8 cellular contexts compared by ENCODE assay signal in genomic region chr5:95835682-95836405, GRCh38. TPM values are rescaled to one million over a fixed set of nuclear protein-coding genes. Genes with fewer than 3 reads are reported as not detected.
A peak's percentile ranks its signal among the peaks of the same experiment; 100 is the strongest.
DNase-seq lines count a peak whose midpoint lies in the region; ATAC-seq and TF ChIP-seq lines count a peak whose summit lies in the region.

No MANE protein-coding gene starts in this region.

- CTCF ChIA-PET in activated CD4-positive, alpha-beta T cell treated with anti-CD3 and anti-CD28 coated beads for 36 hours (lab: Charles Lee) = interaction anchor here (1.1 to 4.7 kb wide), 7 partner anchors 8 to 115 kb away, joined by 3 to 27 read pairs (median 6); no protein-coding TSS in a partner anchor

- ATAC-seq in activated CD4-positive, alpha-beta T cell treated with anti-CD3 and anti-CD28 coated beads for 36 hours = no peak
- no peak for ATAC-seq in activated T-cell treated with anti-CD3 and anti-CD28 coated beads, Interleukin-2, amount 50 U/mL, for 72 hours (replicated peaks in 1 of 2)
- ATAC-seq in GM21717 (IDR thresholded peaks at IDR 0.05; ENCODE audit: unreplicated experiment) = no peak

- POLR2A ChIA-PET in activated CD4-positive, alpha-beta T cell treated with anti-CD3 and anti-CD28 coated beads for 36 hours (lab: Charles Lee) = no interaction called here

- H3K4me3 ChIP-seq in WERI-Rb-1 (ENCODE audit: low read depth, low read length) = no peak overlapping the region

- H3K4me1 Mint-ChIP-seq in activated CD4-positive, alpha-beta T cell treated with anti-CD3 and anti-CD28 coated beads for 36 hours = peaks cover 44% of the 10 kb centered on the region
- H3K4me1 Mint-ChIP-seq in activated T-cell treated with anti-CD3 and anti-CD28 coated beads, Interleukin-2, amount 50 U/mL, for 72 hours (ENCODE audit: low read depth) = peaks cover 51% of the 10 kb centered on the region
- H3K4me1 Mint-ChIP-seq in immature natural killer cell = peaks cover 37 to 54% of the 10 kb centered on the region in 2 donors

- DNase-seq in activated CD4-positive, alpha-beta T cell treated with anti-CD3 and anti-CD28 coated beads for 36 hours = peak; percentile 49
- DNase-seq in activated CD4-positive, alpha-beta T cell treated with anti-CD3 and anti-CD28 coated beads, Interleukin-2, amount 50 U/mL, for 4 hours = no peak
- no peak for DNase-seq in activated T-cell treated with anti-CD3 and anti-CD28 coated beads, Interleukin-2, amount 50 U/mL, for 72 hours
- DNase-seq in immature natural killer cell = peak in 2 of 3 donors; percentile 15 to 17
- DNase-seq in WERI-Rb-1 = no peak
- DNase-seq in DMS 273 (lab: John Stamatoyannopoulos, UW; ENCODE audit: unreplicated experiment) = no peak

- no peaks in the 10 kb centered on the region for H3K36me3 ChIP-seq in WERI-Rb-1

- H3K9me3 ChIP-seq in WERI-Rb-1 (ENCODE audit: severe bottlenecking) = no peaks in the 10 kb centered on the region

- H3K4me3 Mint-ChIP-seq in activated CD4-positive, alpha-beta T cell treated with anti-CD3 and anti-CD28 coated beads for 36 hours = peak overlapping the region; percentile 79
- peak overlapping the region; percentile 84 to 91 for H3K4me3 Mint-ChIP-seq in activated T-cell treated with anti-CD3 and anti-CD28 coated beads, Interleukin-2, amount 50 U/mL, for 72 hours
- peak overlapping the region; percentile 84 to 90 (median 88) for H3K4me3 Mint-ChIP-seq in immature natural killer cell

- intact Hi-C loops in activated CD4-positive, alpha-beta T cell treated with anti-CD3 and anti-CD28 coated beads for 36 hours (cut with DNase I, micrococcal nuclease) = loop anchor here (2.0 kb wide), 2 partner anchors 27 to 189 kb away; partner anchors contain the start of gene RFESD (in 1 of the 2)

- H3K9me3 Mint-ChIP-seq in activated CD4-positive, alpha-beta T cell treated with anti-CD3 and anti-CD28 coated beads for 36 hours (ENCODE audit: low read depth) = no peaks in the 10 kb centered on the region
- no peaks in the 10 kb centered on the region for H3K9me3 Mint-ChIP-seq in activated T-cell treated with anti-CD3 and anti-CD28 coated beads, Interleukin-2, amount 50 U/mL, for 72 hours
- H3K9me3 Mint-ChIP-seq in immature natural killer cell = peaks cover 0 to 2% (median 0%) of the 10 kb centered on the region in 6 donors

- peak overlapping the region; percentile 48 for H3K27ac ChIP-seq in temporal lobe (ENCODE audit: low read depth, low read length)
- H3K27ac ChIP-seq in WERI-Rb-1 = no peak overlapping the region

- H3K27me3 Mint-ChIP-seq in activated CD4-positive, alpha-beta T cell treated with anti-CD3 and anti-CD28 coated beads for 36 hours = no peaks in the 10 kb centered on the region
- H3K27me3 Mint-ChIP-seq in activated T-cell treated with anti-CD3 and anti-CD28 coated beads, Interleukin-2, amount 50 U/mL, for 72 hours (ENCODE audit: low read depth) = no peaks in the 10 kb centered on the region
- H3K27me3 Mint-ChIP-seq in immature natural killer cell (ENCODE audit: low read depth in 3 of 3) = peaks cover 0 to 3% (median 1%) of the 10 kb centered on the region in 3 donors

- H3K27me3 ChIP-seq in WERI-Rb-1 (ENCODE audit: insufficient read depth, low read depth, severe bottlenecking) = no peaks in the 10 kb centered on the region

- TF ChIP-seq CTCF in WERI-Rb-1 (IDR thresholded peaks at IDR 0.05; ENCODE audit: low read depth, low read length) = no peak

- peak overlapping the region; percentile 91 for H3K27ac Mint-ChIP-seq in activated CD4-positive, alpha-beta T cell treated with anti-CD3 and anti-CD28 coated beads for 36 hours
- peak overlapping the region; percentile 95 for H3K27ac Mint-ChIP-seq in activated T-cell treated with anti-CD3 and anti-CD28 coated beads, Interleukin-2, amount 50 U/mL, for 72 hours
- peak overlapping the region; percentile 82 to 94 (median 92) for H3K27ac Mint-ChIP-seq in immature natural killer cell

- H3K36me3 Mint-ChIP-seq in activated CD4-positive, alpha-beta T cell treated with anti-CD3 and anti-CD28 coated beads for 36 hours (ENCODE audit: low read depth) = no peaks in the 10 kb centered on the region
- H3K36me3 Mint-ChIP-seq in activated T-cell treated with anti-CD3 and anti-CD28 coated beads, Interleukin-2, amount 50 U/mL, for 72 hours (ENCODE audit: insufficient read depth in 2 of 2) = no peaks in the 10 kb centered on the region
- H3K36me3 Mint-ChIP-seq in immature natural killer cell = no peaks in the 10 kb centered on the region

RNA-seq across cellular contexts. Expression of gene GLRX, which starts 13.3 kb away (rescaled TPM):
- 10 to 100 TPM; 21.0 to 31.5 TPM for total RNA-seq in activated CD4-positive, alpha-beta T cell treated with anti-CD3 and anti-CD28 coated beads for 36 hours
- total RNA-seq in activated T-cell treated with anti-CD3 and anti-CD28 coated beads, Interleukin-2, amount 50 U/mL, for 72 hours = 10 to 100 TPM; 19.1 to 23.4 TPM
- 100 to 1,000 TPM; 261 to 295 (median 263) TPM for polyA plus RNA-seq in immature natural killer cell
- 8.4 TPM for total RNA-seq in temporal lobe

Comparison
In these comparisons a context has a peak if more than half of its experiments do, and no peak if none do; other contexts are left out.
1. DNase-seq: peak in activated CD4-positive, alpha-beta T cell treated with anti-CD3 and anti-CD28 coated beads for 36 hours (single experiment) and immature natural killer cell (2 of 3); none in activated CD4-positive, alpha-beta T cell treated with anti-CD3 and anti-CD28 coated beads, Interleukin-2, amount 50 U/mL, for 4 hours (0 of 2), activated T-cell treated with anti-CD3 and anti-CD28 coated beads, Interleukin-2, amount 50 U/mL, for 72 hours (0 of 2), WERI-Rb-1 (single experiment) and DMS 273 (single experiment).
2. Peak in every context shown above with its lines, with median percentiles within 50 percentile points of each other: H3K27ac Mint-ChIP-seq and H3K4me3 Mint-ChIP-seq.